9 cellular contexts compared by ENCODE assay signal in the genomic region with DNA sequence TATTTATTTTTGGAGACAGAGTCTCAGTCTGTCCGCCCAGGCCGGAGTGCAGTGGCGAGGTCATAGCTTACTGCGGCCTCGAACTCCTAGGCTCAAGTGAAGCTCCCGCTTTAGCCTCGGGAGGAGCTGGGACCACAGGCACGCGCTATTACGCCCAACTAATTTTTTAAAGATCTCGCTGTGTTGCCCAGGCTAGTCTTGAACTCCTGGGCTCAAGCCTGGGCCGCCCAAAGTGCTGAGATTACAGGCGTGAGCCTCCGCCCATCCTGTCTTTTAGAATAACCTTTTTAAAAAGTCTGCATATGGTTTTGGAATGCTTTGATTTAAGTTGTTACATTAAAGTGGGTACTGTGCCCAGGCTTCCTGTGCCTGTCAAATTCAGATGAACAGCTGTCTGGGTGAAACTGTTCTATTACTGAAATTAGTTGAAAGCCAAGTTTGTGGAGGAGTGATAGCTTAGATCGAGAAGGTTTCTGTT. TPM values are rescaled to one million over a fixed set of nuclear protein-coding genes. Genes with fewer than 3 reads are reported as not detected.
DNase-seq lines count a peak whose midpoint lies in the region; ATAC-seq, FAIRE-seq and TF ChIP-seq lines count a peak whose summit lies in the region.
"Had no signal": no experiment of that assay in that cellular context is flagged by ENCODE, and none has a peak within 500 bp of the region (broad histone marks: within the 10 kb centered on the region; RNA-seq: fewer than 3 reads in every experiment).

No MANE protein-coding gene starts in this region.

- H3K4me3 ChIP-seq in epithelial cell of proximal tubule (ENCODE audit: low read depth, low read length): peak overlapping the region; percentile 94
- H3K4me3 ChIP-seq in neutrophil (ENCODE audit: low read depth in 1 of 2, low read length in 1 of 2): peak overlapping the region; percentile 89 to 98

- no peak for FAIRE-seq in GM19239 (lab: Jason Lieb, UNC)

- H3K27ac ChIP-seq in neutrophil: peak overlapping the region; percentile 96

- TF ChIP-seq CTCF in epithelial cell of proximal tubule (conservative IDR thresholded peaks at IDR 0.05; ENCODE audit: low read depth, low read length): no peak
- TF ChIP-seq CTCF in neutrophil (IDR thresholded peaks at IDR 0.05): no peak

- no peaks in the 10 kb centered on the region for H3K27me3 ChIP-seq in neutrophil

- H3K36me3 ChIP-seq in neutrophil: no peaks in the 10 kb centered on the region

- peak; percentile 38 for DNase-seq in activated CD4-positive, CD25-positive, alpha-beta regulatory T cell treated with anti-CD3 and anti-CD28 coated beads, Interleukin-2, amount 50 U/mL, for 72 hours
- DNase-seq in epithelial cell of proximal tubule (ENCODE audit: low read depth): no peak
- no peak for DNase-seq in 8988T
- no peak for DNase-seq in GM19239 (ENCODE audit: insufficient read length, low spot score)
- no peak for DNase-seq in NCI-H524 treated with DMSO at 0.1 percent for 48 hours (lab: John Stamatoyannopoulos, UW)

- peak; percentile 28 for ATAC-seq in GM19043 (IDR thresholded peaks at IDR 0.05; ENCODE audit: low read depth, unreplicated experiment)
- ATAC-seq in HG03066 (IDR thresholded peaks at IDR 0.05; ENCODE audit: low read depth, unreplicated experiment): peak; percentile 31

- no peaks in the 10 kb centered on the region for H3K9me3 ChIP-seq in neutrophil

- peaks cover 22 to 23% of the 10 kb centered on the region in 2 experiments for H3K4me1 ChIP-seq in neutrophil (ENCODE audit: control insufficient read depth in 1 of 2, insufficient read depth in 1 of 2, low read depth in 1 of 2, low read length in 1 of 2)

RNA-seq across cellular contexts. Expression of a gene that starts 0.9 kb away (rescaled TPM):
- total RNA-seq in epithelial cell of proximal tubule: 23.9 and 25.4 TPM in 2 replicates

RNA-seq across cellular contexts. Expression of a gene that starts 5.8 kb away (rescaled TPM):
- total RNA-seq in epithelial cell of proximal tubule: not detected in 2 replicates
- total RNA-seq: dermis microvascular lymphatic vessel endothelial cell had no signal
